1 cellular context compared by ENCODE assay signal in the genomic region with DNA sequence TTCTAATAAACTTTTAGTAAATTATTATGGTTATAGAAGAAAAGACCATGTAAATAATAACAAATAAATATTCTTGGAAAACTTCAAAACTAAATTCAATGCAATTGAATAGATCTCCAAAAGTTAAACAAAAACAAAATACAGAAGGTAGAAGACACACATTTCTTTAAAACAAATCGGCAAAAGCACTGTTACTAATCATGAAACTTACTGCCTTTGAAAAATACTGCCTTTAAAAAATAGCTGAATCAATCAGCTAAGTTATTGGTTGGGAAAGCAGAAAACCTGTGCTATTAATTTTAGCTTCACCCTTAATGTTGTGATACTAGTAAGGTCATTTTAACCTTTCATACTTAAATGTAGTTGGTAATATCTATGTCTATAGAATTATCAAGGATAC.
TF ChIP-seq lines count a peak whose summit lies in the region.

No MANE protein-coding gene starts in this region.

TF ChIP-seq in GM12878, 131 proteins besides CTCF, POLR2A, EP300 and RAD21 (continues in another document):
- TF ChIP-seq BCL11A (IDR thresholded peaks at IDR 0.05; ENCODE audit: low read depth, low read length) = no peak
- TF ChIP-seq RELA (IDR thresholded peaks at IDR 0.05; ENCODE audit: borderline replicate concordance, partially characterized antibody) = no peak
- TF ChIP-seq CREM (IDR thresholded peaks at IDR 0.05; ENCODE audit: low read depth) = peak; percentile 17; the same call in 1 of the 2 replicates
- peak; percentile 46; the same call in 1 of the 2 replicates for TF ChIP-seq SMAD5 (IDR thresholded peaks at IDR 0.05; ENCODE audit: low read depth)
- no peak for TF ChIP-seq YBX1 (IDR thresholded peaks at IDR 0.05)
- no peak for TF ChIP-seq IRF5 (IDR thresholded peaks at IDR 0.05; ENCODE audit: borderline replicate concordance)
- no peak for TF ChIP-seq CEBPZ (IDR thresholded peaks at IDR 0.05; ENCODE audit: low read depth, low read length)
- TF ChIP-seq SRF (IDR thresholded peaks at IDR 0.05; ENCODE audit: low read depth in 2 of 2, low read length in 2 of 2) = no peak
- TF ChIP-seq, protein P1, sequence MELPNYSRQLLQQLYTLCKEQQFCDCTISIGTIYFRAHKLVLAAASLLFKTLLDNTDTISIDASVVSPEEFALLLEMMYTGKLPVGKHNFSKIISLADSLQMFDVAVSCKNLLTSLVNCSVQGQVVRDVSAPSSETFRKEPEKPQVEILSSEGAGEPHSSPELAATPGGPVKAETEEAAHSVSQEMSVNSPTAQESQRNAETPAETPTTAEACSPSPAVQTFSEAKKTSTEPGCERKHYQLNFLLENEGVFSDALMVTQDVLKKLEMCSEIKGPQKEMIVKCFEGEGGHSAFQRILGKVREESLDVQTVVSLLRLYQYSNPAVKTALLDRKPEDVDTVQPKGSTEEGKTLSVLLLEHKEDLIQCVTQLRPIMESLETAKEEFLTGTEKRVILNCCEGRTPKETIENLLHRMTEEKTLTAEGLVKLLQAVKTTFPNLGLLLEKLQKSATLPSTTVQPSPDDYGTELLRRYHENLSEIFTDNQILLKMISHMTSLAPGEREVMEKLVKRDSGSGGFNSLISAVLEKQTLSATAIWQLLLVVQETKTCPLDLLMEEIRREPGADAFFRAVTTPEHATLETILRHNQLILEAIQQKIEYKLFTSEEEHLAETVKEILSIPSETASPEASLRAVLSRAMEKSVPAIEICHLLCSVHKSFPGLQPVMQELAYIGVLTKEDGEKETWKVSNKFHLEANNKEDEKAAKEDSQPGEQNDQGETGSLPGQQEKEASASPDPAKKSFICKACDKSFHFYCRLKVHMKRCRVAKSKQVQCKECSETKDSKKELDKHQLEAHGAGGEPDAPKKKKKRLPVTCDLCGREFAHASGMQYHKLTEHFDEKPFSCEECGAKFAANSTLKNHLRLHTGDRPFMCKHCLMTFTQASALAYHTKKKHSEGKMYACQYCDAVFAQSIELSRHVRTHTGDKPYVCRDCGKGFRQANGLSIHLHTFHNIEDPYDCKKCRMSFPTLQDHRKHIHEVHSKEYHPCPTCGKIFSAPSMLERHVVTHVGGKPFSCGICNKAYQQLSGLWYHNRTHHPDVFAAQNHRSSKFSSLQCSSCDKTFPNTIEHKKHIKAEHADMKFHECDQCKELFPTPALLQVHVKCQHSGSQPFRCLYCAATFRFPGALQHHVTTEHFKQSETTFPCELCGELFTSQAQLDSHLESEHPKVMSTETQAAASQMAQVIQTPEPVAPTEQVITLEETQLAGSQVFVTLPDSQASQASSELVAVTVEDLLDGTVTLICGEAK (IDR thresholded peaks at IDR 0.05; ENCODE audit: borderline replicate concordance) = peak; percentile 45; the same call in 1 of the 2 replicates
- TF ChIP-seq GATAD2B (conservative IDR thresholded peaks at IDR 0.05; ENCODE audit: low read depth) = no peak
- TF ChIP-seq PAX8 (IDR thresholded peaks at IDR 0.05) = no peak
- TF ChIP-seq SUZ12 (IDR thresholded peaks at IDR 0.05; ENCODE audit: unreplicated experiment) = no peak
- TF ChIP-seq MYB (IDR thresholded peaks at IDR 0.05; ENCODE audit: borderline replicate concordance, low read depth, low read length) = no peak
- no peak for TF ChIP-seq CHD1 (IDR thresholded peaks at IDR 0.05; ENCODE audit: low read depth, low read length)
- TF ChIP-seq ZNF384 (IDR thresholded peaks at IDR 0.05; ENCODE audit: borderline replicate concordance, low read depth, low read length) = no peak
- no peak for TF ChIP-seq ASH2L (IDR thresholded peaks at IDR 0.05; ENCODE audit: borderline replicate concordance, low read depth)
- TF ChIP-seq TARDBP (IDR thresholded peaks at IDR 0.05; ENCODE audit: borderline replicate concordance) = no peak
- no peak for TF ChIP-seq BRCA1 (IDR thresholded peaks at IDR 0.05; ENCODE audit: low read depth, low read length)
- TF ChIP-seq, protein P2, sequence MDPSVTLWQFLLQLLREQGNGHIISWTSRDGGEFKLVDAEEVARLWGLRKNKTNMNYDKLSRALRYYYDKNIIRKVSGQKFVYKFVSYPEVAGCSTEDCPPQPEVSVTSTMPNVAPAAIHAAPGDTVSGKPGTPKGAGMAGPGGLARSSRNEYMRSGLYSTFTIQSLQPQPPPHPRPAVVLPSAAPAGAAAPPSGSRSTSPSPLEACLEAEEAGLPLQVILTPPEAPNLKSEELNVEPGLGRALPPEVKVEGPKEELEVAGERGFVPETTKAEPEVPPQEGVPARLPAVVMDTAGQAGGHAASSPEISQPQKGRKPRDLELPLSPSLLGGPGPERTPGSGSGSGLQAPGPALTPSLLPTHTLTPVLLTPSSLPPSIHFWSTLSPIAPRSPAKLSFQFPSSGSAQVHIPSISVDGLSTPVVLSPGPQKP (IDR thresholded peaks at IDR 0.05; ENCODE audit: low read depth, low read length) = no peak
- no peak for TF ChIP-seq ZBTB4 (CRISPR knock-in tag; IDR thresholded peaks at IDR 0.05)
- TF ChIP-seq MLLT1 (IDR thresholded peaks at IDR 0.05) = peak; percentile 68; the same call in 1 of the 2 replicates
- TF ChIP-seq CUX1 (IDR thresholded peaks at IDR 0.05; ENCODE audit: insufficient replicate concordance, low read depth, low read length) = no peak
- TF ChIP-seq ZNF207 (IDR thresholded peaks at IDR 0.05; ENCODE audit: borderline replicate concordance) = no peak
- TF ChIP-seq SUPT20H (IDR thresholded peaks at IDR 0.05; ENCODE audit: borderline replicate concordance, control insufficient read depth, low read depth, low read length) = no peak
- no peak for TF ChIP-seq HDAC6 (IDR thresholded peaks at IDR 0.05; ENCODE audit: unreplicated experiment)
- TF ChIP-seq, protein P3, sequence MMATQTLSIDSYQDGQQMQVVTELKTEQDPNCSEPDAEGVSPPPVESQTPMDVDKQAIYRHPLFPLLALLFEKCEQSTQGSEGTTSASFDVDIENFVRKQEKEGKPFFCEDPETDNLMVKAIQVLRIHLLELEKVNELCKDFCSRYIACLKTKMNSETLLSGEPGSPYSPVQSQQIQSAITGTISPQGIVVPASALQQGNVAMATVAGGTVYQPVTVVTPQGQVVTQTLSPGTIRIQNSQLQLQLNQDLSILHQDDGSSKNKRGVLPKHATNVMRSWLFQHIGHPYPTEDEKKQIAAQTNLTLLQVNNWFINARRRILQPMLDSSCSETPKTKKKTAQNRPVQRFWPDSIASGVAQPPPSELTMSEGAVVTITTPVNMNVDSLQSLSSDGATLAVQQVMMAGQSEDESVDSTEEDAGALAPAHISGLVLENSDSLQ (IDR thresholded peaks at IDR 0.05) = no peak
- TF ChIP-seq NR2F1 (conservative IDR thresholded peaks at IDR 0.05) = no peak
